In genomic region chr20:62936996-62937352, GRCh38 we compare ENCODE assay signal across 8 cellular contexts. TPM values are rescaled to one million over a fixed set of nuclear protein-coding genes. Genes with fewer than 3 reads are reported as not detected.
DNase-seq lines count a peak whose midpoint lies in the region; ATAC-seq and TF ChIP-seq lines count a peak whose summit lies in the region.

No MANE protein-coding gene starts in this region.

- H3K27me3 ChIP-seq in BLaER1 (no peaks in the 10 kb centered on the region), HUES6 (ENCODE audit: control insufficient read depth, insufficient read depth, low read length) (no peaks in the 10 kb centered on the region), ascending aorta (no peaks in the 10 kb centered on the region), tibial artery (no peaks in the 10 kb centered on the region)

- DNase-seq in ascending aorta (ENCODE audit: low spot score in 2 of 2) (no peak), left lobe of liver (ENCODE audit: low spot score) (no peak), tibial artery (no peak), NCI-H510A treated with DMSO at 0.1 percent for 48 hours (lab: John Stamatoyannopoulos, UW) (no peak)

- H3K27ac ChIP-seq in BLaER1 (peak overlapping the region; percentile 99), HUES6 (ENCODE audit: low read depth, low read length) (peak overlapping the region; percentile 95), ascending aorta (peak overlapping the region; percentile 89 to 93), tibial artery (peak overlapping the region; percentile 77 to 91)

- H3K4me1 ChIP-seq in BLaER1 (peaks cover 71% of the 10 kb centered on the region), HUES6 (ENCODE audit: control insufficient read depth, insufficient read depth, low read length) (peaks cover 43% of the 10 kb centered on the region), ascending aorta (peaks cover 18 to 26% of the 10 kb centered on the region in 2 donors), tibial artery (peaks cover 0 to 62% (median 47%) of the 10 kb centered on the region in 4 donors)

- H3K36me3 ChIP-seq in BLaER1 (peaks cover 64% of the 10 kb centered on the region), HUES6 (ENCODE audit: control insufficient read depth, insufficient read depth, low read length) (peaks cover 41% of the 10 kb centered on the region), ascending aorta (peaks cover 1 to 4% of the 10 kb centered on the region in 2 donors), tibial artery (peaks cover 0 to 18% (median 0%) of the 10 kb centered on the region in 3 donors)

- H3K4me2 ChIP-seq in BLaER1: peak overlapping the region; percentile 88

- ATAC-seq in left lobe of liver: peak; percentile 11
- ATAC-seq in HG03469 (IDR thresholded peaks at IDR 0.05; ENCODE audit: unreplicated experiment): no peak
- no peak for ATAC-seq in HG03139 (IDR thresholded peaks at IDR 0.05; ENCODE audit: unreplicated experiment)

- intact Hi-C loops in ascending aorta (cut with DNase I): loop anchor here (1.0 to 10.0 kb wide), 6 partner anchors 8 to 702 kb away; partner anchors contain the start of genes OSBPL2, TCFL5 and YTHDF1
- intact Hi-C loops in tibial artery (cut with DNase I; ENCODE audit: low total_unique reads): loop anchor here (5.0 to 10.0 kb wide), 2 partner anchors 62 to 125 kb away; no protein-coding TSS in a partner anchor

- H3K4me3 ChIP-seq in BLaER1 (peak overlapping the region; percentile 96), HUES6 (ENCODE audit: low read depth, low read length) (peak overlapping the region; percentile 86), ascending aorta (peak overlapping the region; percentile 82 to 91), tibial artery (peak overlapping the region; percentile 76 to 87)

- peaks cover 87% of the 10 kb centered on the region for H4K20me1 ChIP-seq in BLaER1

- TF ChIP-seq CTCF in ascending aorta (IDR thresholded peaks at IDR 0.05) (no peak), tibial artery (IDR thresholded peaks at IDR 0.05) (no peak)

- H3K9me3 ChIP-seq in BLaER1 (no peaks in the 10 kb centered on the region), HUES6 (ENCODE audit: control insufficient read depth, insufficient read depth, low read depth, low read length) (no peaks in the 10 kb centered on the region), ascending aorta (no peaks in the 10 kb centered on the region), tibial artery (no peaks in the 10 kb centered on the region)

- H3K9ac ChIP-seq in BLaER1 (peak overlapping the region; percentile 99), HUES6 (ENCODE audit: low read length) (peak overlapping the region; percentile 96)

RNA-seq across cellular contexts. Expression of gene GID8, which starts 1.0 kb away (rescaled TPM):
- 9.2 TPM for total RNA-seq in ascending aorta
- total RNA-seq in left lobe of liver: 19.3 TPM

RNA-seq across cellular contexts. Expression of gene DIDO1, which starts 10.7 kb away (rescaled TPM):
- total RNA-seq in ascending aorta (42.4 TPM), left lobe of liver (22.8 TPM)

RNA-seq across cellular contexts. Expression of gene SLC17A9, which starts 15.5 kb away (rescaled TPM):
- 30.0 TPM for total RNA-seq in ascending aorta
- total RNA-seq in left lobe of liver: 125 TPM
